13 cellular contexts compared by ENCODE assay signal in genomic region chr1:170698711-170699275, GRCh38. TPM values are rescaled to one million over a fixed set of nuclear protein-coding genes. Genes with fewer than 3 reads are reported as not detected.
A peak's percentile ranks its signal among the peaks of the same experiment; 100 is the strongest.
DNase-seq lines count a peak whose midpoint lies in the region; ATAC-seq and TF ChIP-seq lines count a peak whose summit lies in the region.
"Had no signal": no experiment of that assay in that cellular context is flagged by ENCODE, and none has a peak within 500 bp of the region (broad histone marks: within the 10 kb centered on the region; RNA-seq: fewer than 3 reads in every experiment).

No MANE protein-coding gene starts in this region.

- peak; percentile 1 to 29 for DNase-seq in NCI-H2081 (lab: John Stamatoyannopoulos, UW)
- DNase-seq in NCI-H2081 treated with DMSO at 0.1 percent for 48 hours (lab: John Stamatoyannopoulos, UW): no peak
- DNase-seq in fibroblast of mammary gland (ENCODE audit: low read depth): peak; percentile 88
- no peak for DNase-seq in mesothelial cell of epicardium (ENCODE audit: low spot score in 2 of 2, unreplicated experiment in 2 of 2)
- DNase-seq in aorta: peak in 1 of 2 donors; percentile 55
- DNase-seq in BE2C: no peak
- no peak for DNase-seq in EL
- no peak for DNase-seq in NOMO-1 treated with DMSO at 0.1 percent for 48 hours (lab: John Stamatoyannopoulos, UW; ENCODE audit: unreplicated experiment)
- DNase-seq: 8988T, lower lobe of right lung, NCI-H748 treated with DMSO at 0.1 percent for 48 hours, T-helper 2 cell had no signal

- peaks cover 6 to 18% of the 10 kb centered on the region in 2 donors for H3K4me1 ChIP-seq in aorta (ENCODE audit: control insufficient read depth in 1 of 2, insufficient read depth in 2 of 2, low read length in 2 of 2)
- H3K4me1 ChIP-seq in BE2C: no peaks in the 10 kb centered on the region

- H3K27me3 Mint-ChIP-seq in mesothelial cell of epicardium (ENCODE audit: low read depth): no peaks in the 10 kb centered on the region

- H3K4me1 Mint-ChIP-seq in mesothelial cell of epicardium: peaks cover 54% of the 10 kb centered on the region

- no peaks in the 10 kb centered on the region for H3K27me3 ChIP-seq in aorta (ENCODE audit: control insufficient read depth in 1 of 2, insufficient read depth in 2 of 2, low read length in 1 of 2)
- H3K27me3 ChIP-seq in BE2C: peaks cover 3% of the 10 kb centered on the region; the same call in 1 of the 2 replicates

- H3K4me3 ChIP-seq in fibroblast of mammary gland (ENCODE audit: control insufficient read depth, low read depth, low read length) (no peak overlapping the region), aorta (ENCODE audit: low read length in 2 of 2) (no peak overlapping the region), BE2C (ENCODE audit: low read depth, low read length) (no peak overlapping the region)
- H3K4me3 ChIP-seq: lower lobe of right lung had no signal

- H3K9me3 Mint-ChIP-seq in mesothelial cell of epicardium: no peaks in the 10 kb centered on the region

- H3K9me3 ChIP-seq in aorta (ENCODE audit: control insufficient read depth, low read length) (no peaks in the 10 kb centered on the region), BE2C (no peaks in the 10 kb centered on the region)
- H3K9me3 ChIP-seq: lower lobe of right lung had no signal

- TF ChIP-seq CTCF in fibroblast of mammary gland (conservative IDR thresholded peaks at IDR 0.05; ENCODE audit: control insufficient read depth, insufficient read depth, low read depth, low read length) (no peak), mesothelial cell of epicardium (IDR thresholded peaks at IDR 0.05; ENCODE audit: unreplicated experiment) (no peak), BE2C (IDR thresholded peaks at IDR 0.05; ENCODE audit: low read depth, low read length) (no peak)

- H3K27ac ChIP-seq in aorta (ENCODE audit: low read depth in 1 of 2, low read length in 2 of 2): peak overlapping the region; percentile 44 to 86
- H3K27ac ChIP-seq: KMS-11, lower lobe of right lung had no signal

- ATAC-seq in aorta (ENCODE audit: low FRiP score): peak; percentile 47
- ATAC-seq: lower lobe of right lung had no signal

- intact Hi-C loops in aorta (cut with DNase I): no loop called here

- peak overlapping the region; percentile 74 for H3K27ac Mint-ChIP-seq in mesothelial cell of epicardium

- no peaks in the 10 kb centered on the region for H3K36me3 Mint-ChIP-seq in mesothelial cell of epicardium

- no peaks in the 10 kb centered on the region for H3K36me3 ChIP-seq in aorta (ENCODE audit: control insufficient read depth in 1 of 2, insufficient read depth in 2 of 2, low read length in 1 of 2)
- no peaks in the 10 kb centered on the region for H3K36me3 ChIP-seq in BE2C
- H3K36me3 ChIP-seq: lower lobe of right lung had no signal

- H3K4me3 Mint-ChIP-seq in mesothelial cell of epicardium: no peak overlapping the region

- WGBS in aorta, 2 donors: 0 to 9% methylated on average over 6 of the region's 6 CpGs

RNA-seq across cellular contexts. Expression of gene PRRX1, which starts 34.9 kb away (rescaled TPM):
- total RNA-seq in mesothelial cell of epicardium (8.0 to 9.7 TPM (median 8.9 TPM) in 3 replicates), aorta (100 to 1,000 TPM; 159 to 272 TPM)
- polyA plus RNA-seq in aorta: 10 to 100 TPM; 15.2 to 51.6 TPM
- not detected for polyA plus RNA-seq in BE2C (2012; ENCODE audit: insufficient read depth, insufficient read length, low read depth)

Comparison
In these comparisons a context has a peak if more than half of its experiments do, and no peak if none do; other contexts are left out.
1. DNase-seq: peak in NCI-H2081 (2 of 2) and fibroblast of mammary gland (single experiment); none in NCI-H2081 treated with DMSO at 0.1 percent for 48 hours (single experiment), mesothelial cell of epicardium (0 of 2), BE2C (single experiment), EL (single experiment) and NOMO-1 treated with DMSO at 0.1 percent for 48 hours (single experiment).
2. RNA of gene PRRX1, which starts 34.9 kb away (total RNA-seq): 159 to 272 TPM in aorta; 8.0 to 9.7 TPM in mesothelial cell of epicardium; every median in the first group is over 10 times any median in the second.